Comparison of ENCODE assay signal across 9 cellular contexts in the genomic region with DNA sequence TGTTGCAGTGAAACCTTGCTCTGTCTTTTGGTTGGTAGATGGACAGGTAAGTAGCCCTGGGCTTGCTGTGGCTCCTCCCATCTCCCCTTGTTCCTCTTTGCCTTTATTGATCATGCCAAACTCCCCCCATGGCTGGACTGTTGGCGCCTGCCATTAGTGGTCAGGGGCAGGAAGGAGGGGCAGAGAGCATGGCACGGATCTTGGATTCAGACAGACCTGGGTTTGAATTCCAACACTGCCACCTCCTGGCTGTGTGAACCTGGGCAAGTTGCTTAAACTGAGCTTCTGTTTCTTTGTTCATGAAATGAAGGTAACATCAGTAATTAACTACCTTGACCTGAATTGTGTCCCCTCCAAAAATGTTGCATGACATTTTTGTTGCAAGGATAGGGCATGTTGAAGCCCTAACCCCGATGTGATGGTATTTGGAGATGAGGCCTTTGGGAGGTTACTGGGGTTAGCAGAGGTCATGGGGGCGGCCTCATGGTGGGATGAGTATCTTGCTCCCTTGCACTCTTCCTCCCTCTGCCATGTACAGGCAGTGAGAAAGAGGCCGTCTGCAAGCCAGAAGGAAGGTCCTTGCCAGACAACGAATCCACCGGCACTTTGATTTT. TPM values are rescaled to one million over a fixed set of nuclear protein-coding genes. Genes with fewer than 3 reads are reported as not detected.
DNase-seq lines count a peak whose midpoint lies in the region; ATAC-seq, FAIRE-seq and TF ChIP-seq lines count a peak whose summit lies in the region.
"Had no signal": no experiment of that assay in that cellular context is flagged by ENCODE, and none has a peak within 500 bp of the region (broad histone marks: within the 10 kb centered on the region; RNA-seq: fewer than 3 reads in every experiment).

No MANE protein-coding gene starts in this region.

- peaks cover 27% of the 10 kb centered on the region for H3K4me1 Mint-ChIP-seq in activated naive CD8-positive, alpha-beta T cell treated with anti-CD3 and anti-CD28 coated beads, Interleukin-2, amount 10 ng/mL, durations not matched to agents 7 days and 5 days

- POLR2A ChIA-PET in activated naive CD8-positive, alpha-beta T cell treated with anti-CD3 and anti-CD28 coated beads, Interleukin-2, amount 10 ng/mL, durations not matched to agents 7 days and 5 days (lab: Charles Lee): no interaction called here

- FAIRE-seq in GM12891 (lab: Jason Lieb, UNC): peak; percentile 81

- H3K36me3 ChIP-seq in kidney epithelial cell (ENCODE audit: control insufficient read depth, insufficient read depth, low read length): no peaks in the 10 kb centered on the region

- H3K27me3 Mint-ChIP-seq in activated naive CD8-positive, alpha-beta T cell treated with anti-CD3 and anti-CD28 coated beads, Interleukin-2, amount 10 ng/mL, durations not matched to agents 7 days and 5 days: no peaks in the 10 kb centered on the region
- H3K27me3 Mint-ChIP-seq: memory B cell had no signal

- no peak overlapping the region for H3K4me3 Mint-ChIP-seq in activated naive CD8-positive, alpha-beta T cell treated with anti-CD3 and anti-CD28 coated beads, Interleukin-2, amount 10 ng/mL, durations not matched to agents 7 days and 5 days
- H3K4me3 Mint-ChIP-seq: memory B cell had no signal

- TF ChIP-seq POLR2A in GM12891 (IDR thresholded peaks at IDR 0.05; ENCODE audit: low read depth, low read length): no peak

- ATAC-seq in activated naive CD8-positive, alpha-beta T cell treated with anti-CD3 and anti-CD28 coated beads, Interleukin-2, amount 10 ng/mL, durations not matched to agents 7 days and 5 days (ENCODE audit: low read depth): no peak
- ATAC-seq in GM19455 (IDR thresholded peaks at IDR 0.05; ENCODE audit: unreplicated experiment) (no peak), GM19035 (IDR thresholded peaks at IDR 0.05; ENCODE audit: unreplicated experiment) (no peak), HG03025 (IDR thresholded peaks at IDR 0.05; ENCODE audit: low FRiP score, unreplicated experiment) (no peak)

- peaks cover 2% of the 10 kb centered on the region for H3K36me3 Mint-ChIP-seq in activated naive CD8-positive, alpha-beta T cell treated with anti-CD3 and anti-CD28 coated beads, Interleukin-2, amount 10 ng/mL, durations not matched to agents 7 days and 5 days
- H3K36me3 Mint-ChIP-seq: memory B cell had no signal

- no peaks in the 10 kb centered on the region for H3K9me3 Mint-ChIP-seq in activated naive CD8-positive, alpha-beta T cell treated with anti-CD3 and anti-CD28 coated beads, Interleukin-2, amount 10 ng/mL, durations not matched to agents 7 days and 5 days
- H3K9me3 Mint-ChIP-seq: memory B cell had no signal

- no peak overlapping the region for H3K4me3 ChIP-seq in kidney epithelial cell (ENCODE audit: low read depth, low read length)

- TF ChIP-seq CTCF in kidney epithelial cell (IDR thresholded peaks at IDR 0.05; ENCODE audit: insufficient read depth, low read length, poor library complexity, severe bottlenecking): peak; percentile 82

- no peak overlapping the region for H3K27ac Mint-ChIP-seq in activated naive CD8-positive, alpha-beta T cell treated with anti-CD3 and anti-CD28 coated beads, Interleukin-2, amount 10 ng/mL, durations not matched to agents 7 days and 5 days
- H3K27ac Mint-ChIP-seq: memory B cell had no signal

- H3K27me3 ChIP-seq in kidney epithelial cell (ENCODE audit: control insufficient read depth, insufficient read depth, low read length): no peaks in the 10 kb centered on the region

- peak; percentile 42 to 46 for DNase-seq in AML-193 (lab: John Stamatoyannopoulos, UW)
- no peak for DNase-seq in GM12891 (ENCODE audit: insufficient read length, low spot score)
- peak; percentile 64 for DNase-seq in NCI-H146 treated with DMSO at 0.1 percent for 48 hours (lab: John Stamatoyannopoulos, UW; ENCODE audit: unreplicated experiment)
- peak; percentile 54 for DNase-seq in activated naive CD8-positive, alpha-beta T cell treated with anti-CD3 and anti-CD28 coated beads, Interleukin-2, amount 10 ng/mL, durations not matched to agents 7 days and 5 days
- no peak for DNase-seq in kidney epithelial cell (ENCODE audit: low read depth)

TF ChIP-seq in GM12891, 5 proteins besides CTCF, POLR2A, EP300 and RAD21:
- TF ChIP-seq TAF1 (IDR thresholded peaks at IDR 0.05; ENCODE audit: low read depth, low read length) (no peak), POLR2AphosphoS5 (IDR thresholded peaks at IDR 0.05; ENCODE audit: low read depth, low read length) (no peak), PAX5 (IDR thresholded peaks at IDR 0.05; ENCODE audit: insufficient read depth, low read length, severe bottlenecking) (no peak), SPI1 (IDR thresholded peaks at IDR 0.05; ENCODE audit: low read depth, low read length) (no peak), POU2F2 (IDR thresholded peaks at IDR 0.05; ENCODE audit: low read depth, low read length) (no peak)

RNA-seq across cellular contexts. Expression of a gene that starts 6.0 kb away (rescaled TPM):
- 0.56 TPM for polyA plus RNA-seq in GM12891 (2012; ENCODE audit: low read depth, missing spikeins)
- 1 to 10 TPM in 1 of 2 experiments, under 1 TPM in 1; 0.77 to 1.6 TPM for total RNA-seq in activated naive CD8-positive, alpha-beta T cell treated with anti-CD3 and anti-CD28 coated beads, Interleukin-2, amount 10 ng/mL, durations not matched to agents 7 days and 5 days
- total RNA-seq in kidney epithelial cell: 2.3 and 3.6 TPM in 2 replicates

Comparison
In these comparisons a context has a peak if more than half of its experiments do, and no peak if none do; other contexts are left out.
1. DNase-seq: peak in AML-193 (2 of 2), NCI-H146 treated with DMSO at 0.1 percent for 48 hours (single experiment) and activated naive CD8-positive, alpha-beta T cell treated with anti-CD3 and anti-CD28 coated beads, Interleukin-2, amount 10 ng/mL, durations not matched to agents 7 days and 5 days (single experiment); none in GM12891 (single experiment) and kidney epithelial cell (single experiment).